In the genomic region with DNA sequence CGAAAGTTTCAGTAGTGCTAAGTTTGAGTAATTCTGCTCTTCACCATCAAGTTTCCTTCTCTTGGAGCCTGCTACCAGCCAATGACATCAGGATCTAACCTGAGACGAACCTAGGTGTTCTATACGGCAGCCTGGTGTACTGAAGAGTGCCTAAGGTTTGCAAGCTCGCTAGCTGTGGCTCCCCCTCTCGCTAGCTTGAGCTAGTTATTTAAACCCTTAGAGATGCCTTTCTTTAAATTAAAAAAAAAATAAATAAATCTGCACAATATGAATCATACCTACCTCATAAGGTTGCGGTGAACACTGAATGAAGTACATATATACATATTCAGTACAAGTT, we compare ENCODE assay signal across 9 cellular contexts. TPM values are rescaled to one million over a fixed set of nuclear protein-coding genes. Genes with fewer than 3 reads are reported as not detected.
DNase-seq lines count a peak whose midpoint lies in the region; ATAC-seq and TF ChIP-seq lines count a peak whose summit lies in the region.
"Had no signal": no experiment of that assay in that cellular context is flagged by ENCODE, and none has a peak within 500 bp of the region (broad histone marks: within the 10 kb centered on the region; RNA-seq: fewer than 3 reads in every experiment).

No MANE protein-coding gene starts in this region.

- peaks cover 63% of the 10 kb centered on the region for H3K27me3 ChIP-seq in cardiac muscle cell
- peaks cover 0 to 25% (median 0%) of the 10 kb centered on the region in 4 donors for H3K27me3 ChIP-seq in esophagus squamous epithelium

- H3K4me1 Mint-ChIP-seq in nephron progenitor cell: peaks cover 21% of the 10 kb centered on the region

- peak; percentile 22 for TF ChIP-seq CTCF in cardiac muscle cell (IDR thresholded peaks at IDR 0.05; ENCODE audit: low read depth, low read length)
- no peak for TF ChIP-seq CTCF in esophagus squamous epithelium (IDR thresholded peaks at IDR 0.05)
- TF ChIP-seq CTCF in nephron progenitor cell (IDR thresholded peaks at IDR 0.05): no peak

- H3K36me3 Mint-ChIP-seq in nephron progenitor cell (ENCODE audit: low read depth): no peaks in the 10 kb centered on the region
- H3K36me3 Mint-ChIP-seq: CD4-positive, CD25-positive, alpha-beta regulatory T cell had no signal

- H3K4me3 ChIP-seq in cardiac muscle cell (peak overlapping the region; percentile 23), esophagus squamous epithelium (peak overlapping the region; percentile 33 to 71 (median 53))

- no peak for ATAC-seq in Right ventricle myocardium inferior
- no peak for ATAC-seq in GM21737 (IDR thresholded peaks at IDR 0.05; ENCODE audit: unreplicated experiment)
- ATAC-seq in GM21717 (IDR thresholded peaks at IDR 0.05; ENCODE audit: unreplicated experiment): no peak

- no peaks in the 10 kb centered on the region for H3K9me3 Mint-ChIP-seq in nephron progenitor cell

- no peaks in the 10 kb centered on the region for H3K4me1 ChIP-seq in cardiac muscle cell (ENCODE audit: low read depth)
- peaks cover 11 to 42% (median 12%) of the 10 kb centered on the region in 3 donors for H3K4me1 ChIP-seq in esophagus squamous epithelium

- H3K27me3 Mint-ChIP-seq in nephron progenitor cell (ENCODE audit: low read depth, poor library complexity): peaks cover 85% of the 10 kb centered on the region

- intact Hi-C loops in Right ventricle myocardium inferior (cut with DNase I): loop anchor here (5.0 to 10.0 kb wide), 2 partner anchors 115 to 132 kb away; no protein-coding TSS in a partner anchor
- intact Hi-C loops in esophagus squamous epithelium (cut with DNase I): no loop called here

- H3K27ac ChIP-seq in cardiac muscle cell (no peak overlapping the region), esophagus squamous epithelium (peak overlapping the region; percentile 72 to 91 (median 86))

- no peaks in the 10 kb centered on the region for H3K9me3 ChIP-seq in cardiac muscle cell (ENCODE audit: low read depth)
- no peaks in the 10 kb centered on the region for H3K9me3 ChIP-seq in esophagus squamous epithelium

- WGBS in esophagus squamous epithelium, 2 donors: 2 to 6% methylated on average over 6 of the region's 6 CpGs

- no peak for TF ChIP-seq POLR2A in esophagus squamous epithelium (IDR thresholded peaks at IDR 0.05)

- no peak overlapping the region for H3K27ac Mint-ChIP-seq in nephron progenitor cell
- H3K27ac Mint-ChIP-seq: CD4-positive, CD25-positive, alpha-beta regulatory T cell had no signal

- DNase-seq in cardiac muscle cell (ENCODE audit: low read depth in 1 of 2, low spot score in 1 of 2) (peak in 1 of 2 donors; percentile 63), Right ventricle myocardium inferior (ENCODE audit: missing footprints) (no peak), esophagus squamous epithelium (lab: John Stamatoyannopoulos, UW) (no peak), nephron progenitor cell (no peak), NCI-H2029 treated with DMSO at 0.1 percent for 48 hours (lab: John Stamatoyannopoulos, UW) (no peak)
- DNase-seq in stimulated activated CD4-positive, alpha-beta T cell treated with anti-CD3 and anti-CD28 coated beads, Interleukin-4, amount 100 ng/mL, for 24 hours: no peak
- DNase-seq: CD4-positive, CD25-positive, alpha-beta regulatory T cell had no signal

- H3K4me3 Mint-ChIP-seq in nephron progenitor cell: peak overlapping the region; percentile 87

- H3K36me3 ChIP-seq in cardiac muscle cell (no peaks in the 10 kb centered on the region), esophagus squamous epithelium (no peaks in the 10 kb centered on the region)

RNA-seq across cellular contexts. Expression of a gene that starts 1.4 kb away (rescaled TPM):
- total RNA-seq in cardiac muscle cell (1.5 and 6.9 TPM in 2 replicates), Right ventricle myocardium inferior (14.1 TPM), esophagus squamous epithelium (10 to 100 TPM in 1 of 4 donors, 1 to 10 TPM in 3; 2.3 to 15.6 (median 5.0) TPM)
- polyA plus RNA-seq in cardiac muscle cell: 2.4 and 5.1 TPM in 2 replicates
- total RNA-seq: CD4-positive, CD25-positive, alpha-beta regulatory T cell had no signal
- polyA plus RNA-seq: CD4-positive, CD25-positive, alpha-beta regulatory T cell had no signal
